Comparison of ENCODE assay signal across 8 cellular contexts in the genomic region with DNA sequence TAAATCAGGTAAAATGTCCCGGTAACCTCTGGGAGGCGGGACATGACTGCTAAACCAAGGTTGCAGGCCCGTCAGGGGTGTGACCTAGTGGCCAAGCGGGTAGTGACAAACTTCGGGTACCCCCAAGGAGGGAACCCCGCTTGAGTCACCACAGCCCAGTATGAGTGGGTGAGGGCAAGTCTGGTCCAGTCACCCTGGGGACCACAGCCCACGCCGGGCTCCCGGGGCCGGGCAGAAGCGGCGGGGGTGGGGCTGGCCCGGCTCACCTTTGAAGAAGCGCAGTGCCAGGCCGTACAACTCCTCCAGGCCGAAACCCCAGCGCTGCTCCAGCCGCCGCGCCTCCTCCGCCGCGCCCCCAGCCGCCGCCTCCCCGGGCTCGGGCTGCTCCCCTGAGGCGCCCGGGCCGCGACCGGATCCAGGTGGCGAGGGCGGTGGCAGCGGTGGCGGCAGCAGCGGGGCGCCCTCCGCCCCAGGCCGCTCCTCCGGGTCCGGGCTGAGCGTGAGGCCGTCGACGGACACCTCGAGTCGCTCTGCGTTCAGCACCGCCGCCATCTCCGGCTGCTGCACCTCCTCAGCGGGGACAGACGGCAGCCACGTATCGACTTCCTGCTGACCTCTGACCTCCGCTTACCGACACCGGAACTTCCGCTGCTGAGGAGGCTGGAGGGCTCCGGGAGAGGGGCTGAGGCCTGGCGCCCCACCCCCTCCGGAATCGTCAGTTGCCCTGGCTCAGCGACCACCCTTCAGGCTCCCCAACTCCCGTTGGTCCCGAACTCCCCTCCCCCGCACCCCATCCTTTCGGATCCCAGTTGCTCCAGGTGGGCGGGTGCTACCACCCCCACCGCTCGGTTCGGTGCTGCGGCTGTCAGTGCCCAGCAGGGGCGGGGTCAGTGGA. TPM values are rescaled to one million over a fixed set of nuclear protein-coding genes. Genes with fewer than 3 reads are reported as not detected.
A peak's percentile ranks its signal among the peaks of the same experiment; 100 is the strongest.
DNase-seq lines count a peak whose midpoint lies in the region; ATAC-seq and TF ChIP-seq lines count a peak whose summit lies in the region.

A gene (minus strand): TSS at position 618 of the 895 bp plus-strand sequence. CDS start 66 bp downstream, at position 552.

- peak within 1 kb of the TSS; percentile 96 for H3K4me3 ChIP-seq in OCI-LY1 (ENCODE audit: low read depth, low read length, poor library complexity, severe bottlenecking)

- H3K27ac ChIP-seq in OCI-LY1 (ENCODE audit: low read depth, low read length, poor library complexity, severe bottlenecking), result peak within 1 kb of the TSS; percentile 78

- H3K4me1 ChIP-seq in OCI-LY1 (ENCODE audit: insufficient read depth, low read length, severe bottlenecking), result peaks cover 46% of the 10 kb centered on the region

- no peaks in the 10 kb centered on the region for H3K9me2 ChIP-seq in OCI-LY1 (ENCODE audit: low read depth, low read length)

- peaks cover 5% of the 10 kb centered on the region for H3K36me3 Mint-ChIP-seq in mesothelial cell of epicardium

- H3K27me3 Mint-ChIP-seq in mesothelial cell of epicardium (ENCODE audit: low read depth), result no peaks in the 10 kb centered on the region

- peaks cover 44% of the 10 kb centered on the region for H3K79me2 ChIP-seq in OCI-LY1 (ENCODE audit: insufficient read depth, low read length)

- H3K27ac Mint-ChIP-seq in mesothelial cell of epicardium, result peak within 1 kb of the TSS; percentile 98

- H3K9me3 Mint-ChIP-seq in mesothelial cell of epicardium, result no peaks in the 10 kb centered on the region

- peak; percentile 97 for DNase-seq in D341Med (ENCODE audit: low spot score)
- peak; percentile 97 for DNase-seq in HuH-7 (ENCODE audit: low spot score)
- peak; percentile 68 for DNase-seq in activated CD8-positive, alpha-beta memory T cell treated with anti-CD3 and anti-CD28 coated beads, Interleukin-2, amount 50 U/mL, for 24 hours (ENCODE audit: extremely low read depth)
- peak; percentile 69 to 79 for DNase-seq in mesothelial cell of epicardium (ENCODE audit: low spot score in 2 of 2, unreplicated experiment in 2 of 2)
- peak; percentile 66 to 69 for DNase-seq in stimulated activated CD8-positive, alpha-beta memory T cell treated with anti-CD3 and anti-CD28 coated beads, Interleukin-15, amount 100 ng/mL, for 4 hours (ENCODE audit: low read depth in 2 of 2)

- peaks cover 11% of the 10 kb centered on the region; the same call in 1 of the 2 replicates for H3K36me3 ChIP-seq in OCI-LY1 (ENCODE audit: insufficient read depth, low read length)

- no peaks in the 10 kb centered on the region for H3K9me3 ChIP-seq in OCI-LY1 (ENCODE audit: low read length)

- in situ Hi-C loops in endometrial microvascular endothelial cells (cut with HindIII; ENCODE audit: inconsistent ontology term, low pct_unique_long_range_greater_than_20kb, low sequenced_read_pairs), result no loop called here

- H3K4me3 Mint-ChIP-seq in mesothelial cell of epicardium, result peak within 1 kb of the TSS; percentile 92

- ATAC-seq in GM21515 (IDR thresholded peaks at IDR 0.05; ENCODE audit: unreplicated experiment), result peak; percentile 95

- H2AFZ ChIP-seq in OCI-LY1 (ENCODE audit: low read length), result no peak within 1 kb of the TSS

- TF ChIP-seq CTCF in OCI-LY1 (IDR thresholded peaks at IDR 0.05; ENCODE audit: low read length), result no peak
- no peak for TF ChIP-seq CTCF in mesothelial cell of epicardium (IDR thresholded peaks at IDR 0.05; ENCODE audit: unreplicated experiment)

- peaks cover 35% of the 10 kb centered on the region for H3K4me1 Mint-ChIP-seq in mesothelial cell of epicardium

- peak within 1 kb of the TSS; percentile 71 for H3K4me2 ChIP-seq in OCI-LY1 (ENCODE audit: low read length)

- H4K20me1 ChIP-seq in OCI-LY1 (ENCODE audit: insufficient read depth, low read length), result no peaks in the 10 kb centered on the region

- H3K9ac ChIP-seq in OCI-LY1 (ENCODE audit: low read length), result peak within 1 kb of the TSS; percentile 87

- H3F3A ChIP-seq in OCI-LY1 (ENCODE audit: insufficient read depth, low read length), result no peaks in the 10 kb centered on the region

- no peaks in the 10 kb centered on the region for H3K27me3 ChIP-seq in OCI-LY1 (ENCODE audit: insufficient read depth, low read length)

RNA-seq across cellular contexts. Expression of the gene that starts here (rescaled TPM):
- total RNA-seq in endometrial microvascular endothelial cells (ENCODE audit: inconsistent ontology term), result 29.5 TPM
- total RNA-seq in mesothelial cell of epicardium, result 44.7 to 45.8 TPM (median 45.7 TPM) in 3 replicates

Comparison
In these comparisons a context has a peak if more than half of its experiments do, and no peak if none do; other contexts are left out.
1. Peak in every context shown above with its lines: DNase-seq, ATAC-seq, H3K4me3 ChIP-seq and H3K27ac ChIP-seq.